ENCODE assay signal across 8 cellular contexts in genomic region chr6:30869241-30869749, GRCh38. TPM values are rescaled to one million over a fixed set of nuclear protein-coding genes. Genes with fewer than 3 reads are reported as not detected.
DNase-seq lines count a peak whose midpoint lies in the region; ATAC-seq and TF ChIP-seq lines count a peak whose summit lies in the region.
"Not testable (repeated sequence)": the region's sequence is repeated elsewhere in the genome, so short reads cannot be mapped to it uniquely, and the experiment has no call there.

No MANE protein-coding gene starts in this region.

- H2BK15ac ChIP-seq in mesendoderm (replicated peaks; ENCODE audit: low read depth): not testable (repeated sequence)

- H3K56ac ChIP-seq in mesendoderm (ENCODE audit: low read length): not testable (repeated sequence)

- not testable (repeated sequence) for H3K36me3 Mint-ChIP-seq in Calu3 (ENCODE audit: insufficient read depth, unreplicated experiment)
- H3K36me3 Mint-ChIP-seq in activated naive CD4-positive, alpha-beta T cell treated with anti-CD3 and anti-CD28 coated beads for 36 hours (ENCODE audit: low read depth): peaks cover 12% of the 10 kb centered on the region
- peaks cover 28% of the 10 kb centered on the region for H3K36me3 Mint-ChIP-seq in glutamatergic neuron (ENCODE audit: unreplicated experiment)

- H3K18ac ChIP-seq in mesendoderm (ENCODE audit: low read length): not testable (repeated sequence)

- DNase-seq in Calu3: peak; percentile 78
- DNase-seq in HCT116 (ENCODE audit: low read depth, low spot score); activated naive CD4-positive, alpha-beta T cell treated with anti-CD3 and anti-CD28 coated beads for 36 hours: not testable (repeated sequence)
- DNase-seq in NCI-H226: peak; percentile 30
- peak; percentile 91 for DNase-seq in SK-N-MC (ENCODE audit: low read depth, low spot score)
- DNase-seq in brain microvascular endothelial cell: peak; percentile 26
- peak; percentile 42 for DNase-seq in glutamatergic neuron
- DNase-seq in mesendoderm: peak; percentile 20

- not testable (repeated sequence) for H3K4me3 ChIP-seq in HCT116 (replicated peaks in 1 of 2; ENCODE audit: low read depth in 1 of 2, low read length in 2 of 2); brain microvascular endothelial cell (ENCODE audit: low read depth, low read length); mesendoderm (ENCODE audit: low read length)
- H3K4me3 ChIP-seq in SK-N-MC: peak overlapping the region; percentile 50; the same call in 1 of the 2 replicates

- H3K23ac ChIP-seq in mesendoderm (ENCODE audit: low read length): not testable (repeated sequence)

- H3K4me1 ChIP-seq in HCT116 (ENCODE audit: control insufficient read depth in 1 of 2, insufficient read depth in 2 of 2, low read length in 2 of 2); mesendoderm (ENCODE audit: control insufficient read depth, low read depth, low read length): not testable (repeated sequence)

- not testable (repeated sequence) for H3K27me3 ChIP-seq in HCT116 (ENCODE audit: insufficient read depth, low read length); brain microvascular endothelial cell (replicated peaks); mesendoderm (ENCODE audit: insufficient read depth, low read length, poor library complexity)

- ATAC-seq in HCT116: not testable (repeated sequence)

- POLR2A ChIA-PET in HCT116 (lab: Charles Lee): not testable (repeated sequence)

- H3K9ac ChIP-seq in HCT116 (ENCODE audit: low read length); SK-N-MC (ENCODE audit: insufficient read length); mesendoderm (ENCODE audit: low read length): not testable (repeated sequence)

- not testable (repeated sequence) for TF ChIP-seq RAD21 in HCT116 (IDR thresholded peaks at IDR 0.05; ENCODE audit: low read depth)

- H3K4ac ChIP-seq in mesendoderm (ENCODE audit: low read depth, low read length): not testable (repeated sequence)

- RAD21 ChIA-PET in HCT116 (lab: Charles Lee; ENCODE audit: low non-redundant PET in 1 of 2, low total read pairs in 2 of 2, uncharacterized antibody in 2 of 2, unreplicated experiment in 2 of 2): not testable (repeated sequence)

- intact Hi-C loops in Calu3 (cut with micrococcal nuclease; ENCODE audit: unreplicated experiment): loop anchor here (2.0 kb wide), 1 partner anchor 30 kb away; no protein-coding TSS in a partner anchor
- intact Hi-C loops in HCT116 (cut with micrococcal nuclease); activated naive CD4-positive, alpha-beta T cell treated with anti-CD3 and anti-CD28 coated beads for 36 hours (cut with micrococcal nuclease): not testable (repeated sequence)

- H3K4me1 Mint-ChIP-seq in Calu3 (ENCODE audit: low read depth, unreplicated experiment): peaks cover 18% of the 10 kb centered on the region
- peaks cover 26% of the 10 kb centered on the region for H3K4me1 Mint-ChIP-seq in activated naive CD4-positive, alpha-beta T cell treated with anti-CD3 and anti-CD28 coated beads for 36 hours (ENCODE audit: low read depth)
- not testable (repeated sequence) for H3K4me1 Mint-ChIP-seq in glutamatergic neuron (ENCODE audit: low read depth, unreplicated experiment)

- H3K36me3 ChIP-seq in HCT116 (ENCODE audit: control insufficient read depth in 1 of 2, insufficient read depth in 2 of 2, low read length in 2 of 2); SK-N-MC (ENCODE audit: insufficient read depth, low read length); brain microvascular endothelial cell (replicated peaks); mesendoderm (ENCODE audit: control insufficient read depth, insufficient read depth, low read length): not testable (repeated sequence)

- H3K79me1 ChIP-seq in mesendoderm (ENCODE audit: low read length): not testable (repeated sequence)

- H3K4me2 ChIP-seq in HCT116 (ENCODE audit: low read length); mesendoderm (ENCODE audit: low read length): not testable (repeated sequence)

- H3K9me3 ChIP-seq in HCT116 (ENCODE audit: control insufficient read depth in 1 of 2, insufficient read depth in 1 of 2, low read depth in 1 of 2, low read length in 2 of 2): not testable (repeated sequence)
- peaks cover 18% of the 10 kb centered on the region for H3K9me3 ChIP-seq in SK-N-MC (ENCODE audit: low read depth, low read length)

- H4K8ac ChIP-seq in mesendoderm (ENCODE audit: low read depth, low read length): not testable (repeated sequence)

- no CpG with 5 or more reads among the region's 12 CpGs for WGBS in mesendoderm (ENCODE audit: extremely low coverage, insufficient coverage, low lambda C conversion rate)

- not testable (repeated sequence) for H2AFZ ChIP-seq in HCT116 (ENCODE audit: low read depth, low read length, poor library complexity, severe bottlenecking)

- in situ Hi-C loops in brain microvascular endothelial cell (cut with HindIII; ENCODE audit: low pct_ligation_motif_present, low sequenced_read_pairs): not testable (repeated sequence)

- TF ChIP-seq POLR2A in HCT116 (IDR thresholded peaks at IDR 0.05; ENCODE audit: borderline replicate concordance, extremely low read depth, insufficient read depth, insufficient read length): not testable (repeated sequence)

- not testable (repeated sequence) for H2AK5ac ChIP-seq in mesendoderm (ENCODE audit: low read length)

- H2BK5ac ChIP-seq in mesendoderm (ENCODE audit: low read length): not testable (repeated sequence)

- peaks cover 14% of the 10 kb centered on the region for H3K9me3 Mint-ChIP-seq in Calu3 (ENCODE audit: low read depth, unreplicated experiment)
- H3K9me3 Mint-ChIP-seq in activated naive CD4-positive, alpha-beta T cell treated with anti-CD3 and anti-CD28 coated beads for 36 hours: peaks cover 25% of the 10 kb centered on the region
- peaks cover 10% of the 10 kb centered on the region for H3K9me3 Mint-ChIP-seq in glutamatergic neuron (ENCODE audit: unreplicated experiment)

- H3K9me2 ChIP-seq in HCT116 (ENCODE audit: insufficient read depth): not testable (repeated sequence)

- H4K5ac ChIP-seq in mesendoderm (ENCODE audit: low read length): not testable (repeated sequence)

- not testable (repeated sequence) for H4K20me1 ChIP-seq in HCT116 (ENCODE audit: insufficient read depth)

- peak overlapping the region; percentile 87 for H3K27ac Mint-ChIP-seq in Calu3 (ENCODE audit: unreplicated experiment)
- H3K27ac Mint-ChIP-seq in activated naive CD4-positive, alpha-beta T cell treated with anti-CD3 and anti-CD28 coated beads for 36 hours: peak overlapping the region; percentile 7
- H3K27ac Mint-ChIP-seq in glutamatergic neuron (ENCODE audit: unreplicated experiment): not testable (repeated sequence)

- not testable (repeated sequence) for H3K27me3 Mint-ChIP-seq in Calu3 (ENCODE audit: unreplicated experiment); activated naive CD4-positive, alpha-beta T cell treated with anti-CD3 and anti-CD28 coated beads for 36 hours (ENCODE audit: low read depth); glutamatergic neuron (ENCODE audit: unreplicated experiment)

- not testable (repeated sequence) for H3K27ac ChIP-seq in HCT116 (ENCODE audit: low read depth, low read length); brain microvascular endothelial cell; mesendoderm (ENCODE audit: low read depth, low read length)
- peak overlapping the region; percentile 97 for H3K27ac ChIP-seq in SK-N-MC

- not testable (repeated sequence) for BruUV-seq in Calu3 (replicated peaks; lab: Mats Ljungman, UMichigan); HCT116 (replicated peaks; lab: Mats Ljungman, UMichigan)

- peak overlapping the region; percentile 56 for H3K4me3 Mint-ChIP-seq in Calu3 (ENCODE audit: low read depth, unreplicated experiment)
- not testable (repeated sequence) for H3K4me3 Mint-ChIP-seq in activated naive CD4-positive, alpha-beta T cell treated with anti-CD3 and anti-CD28 coated beads for 36 hours; glutamatergic neuron (ENCODE audit: unreplicated experiment)

- H2BK120ac ChIP-seq in mesendoderm (ENCODE audit: low read depth, low read length): not testable (repeated sequence)

- CTCF ChIA-PET in Calu3 (lab: Charles Lee): interaction anchor here (0.5 to 0.8 kb wide), 3 partner anchors 22 to 1393 kb away, joined by 3 read pairs; no protein-coding TSS in a partner anchor
- CTCF ChIA-PET in HCT116 (lab: Charles Lee); activated naive CD4-positive, alpha-beta T cell treated with anti-CD3 and anti-CD28 coated beads for 36 hours (lab: Charles Lee): not testable (repeated sequence)

- H3K79me2 ChIP-seq in HCT116 (ENCODE audit: insufficient read depth, low read length); mesendoderm (ENCODE audit: control insufficient read depth, insufficient read depth, low read length): not testable (repeated sequence)

- not testable (repeated sequence) for TF ChIP-seq CTCF in Calu3 (IDR thresholded peaks at IDR 0.05; ENCODE audit: unreplicated experiment); HCT116 (IDR thresholded peaks at IDR 0.05 in 2 of 3, conservative IDR thresholded peaks at IDR 0.05 in 1 of 3; ENCODE audit: borderline replicate concordance in 1 of 3, insufficient read depth in 1 of 3, low read depth in 2 of 3, low read length in 2 of 3); brain microvascular endothelial cell (IDR thresholded peaks at IDR 0.05; ENCODE audit: low read depth, low read length, missing control alignments); glutamatergic neuron (IDR thresholded peaks at IDR 0.05; ENCODE audit: partially characterized antibody, unreplicated experiment)

RNA-seq across cellular contexts. Expression of gene DDR1, which starts 15.0 kb away (rescaled TPM):
- total RNA-seq in Calu3 (2022) (489 and 580 TPM in 2 replicates), HCT116 (2021; ENCODE audit: unreplicated experiment) (211 TPM), glutamatergic neuron (ENCODE audit: unreplicated experiment) (120 TPM)
- 138 and 167 TPM in 2 replicates for polyA plus RNA-seq in HCT116 (2012)
- 10 to 100 TPM in 1 of 2 experiments, 1 to 10 TPM in 1; 9.5 to 10.1 TPM for total RNA-seq in activated naive CD4-positive, alpha-beta T cell treated with anti-CD3 and anti-CD28 coated beads for 36 hours
- polyA plus RNA-seq in mesendoderm (2013, experiment 1 of 2): 59.0 TPM
- 57.2 TPM for polyA plus RNA-seq in mesendoderm (2013, experiment 2 of 2)

RNA-seq across cellular contexts. Expression of gene GTF2H4, which starts 38.7 kb away (rescaled TPM):
- 70.5 and 80.0 TPM in 2 replicates for total RNA-seq in Calu3 (2022)
- total RNA-seq in HCT116 (2021; ENCODE audit: unreplicated experiment): 59.7 TPM
- 27.3 and 35.0 TPM in 2 replicates for polyA plus RNA-seq in HCT116 (2012)
- total RNA-seq in activated naive CD4-positive, alpha-beta T cell treated with anti-CD3 and anti-CD28 coated beads for 36 hours: 10 to 100 TPM; 33.3 to 42.4 TPM
- 67.2 TPM for total RNA-seq in glutamatergic neuron (ENCODE audit: unreplicated experiment)
- polyA plus RNA-seq in mesendoderm (2013, experiment 1 of 2): 43.8 TPM
- 46.5 TPM for polyA plus RNA-seq in mesendoderm (2013, experiment 2 of 2)

RNA-seq across cellular contexts. Expression of gene VARS2, which starts 44.7 kb away (rescaled TPM):
- 33.0 and 34.2 TPM in 2 replicates for total RNA-seq in Calu3 (2022)
- 39.8 TPM for total RNA-seq in HCT116 (2021; ENCODE audit: unreplicated experiment)
- polyA plus RNA-seq in HCT116 (2012): 25.8 and 27.3 TPM in 2 replicates
- total RNA-seq in activated naive CD4-positive, alpha-beta T cell treated with anti-CD3 and anti-CD28 coated beads for 36 hours: 10 to 100 TPM; 78.1 to 82.8 TPM
- total RNA-seq in glutamatergic neuron (ENCODE audit: unreplicated experiment): 47.0 TPM
- polyA plus RNA-seq in mesendoderm (2013, experiment 1 of 2): 12.1 TPM
- polyA plus RNA-seq in mesendoderm (2013, experiment 2 of 2): 13.9 TPM

Comparison
In these comparisons a context has a peak if more than half of its experiments do, and no peak if none do; other contexts are left out.
1. RNA of gene DDR1, which starts 15.0 kb away (total RNA-seq): 489 to 580 TPM in Calu3, 211 TPM in HCT116 (single experiment) and 120 TPM in glutamatergic neuron (single experiment); 9.5 to 10.1 TPM in activated naive CD4-positive, alpha-beta T cell treated with anti-CD3 and anti-CD28 coated beads for 36 hours; every median in the first group is over 10 times any median in the second.